ENCODE assay signal across 21 cellular contexts in the genomic region with DNA sequence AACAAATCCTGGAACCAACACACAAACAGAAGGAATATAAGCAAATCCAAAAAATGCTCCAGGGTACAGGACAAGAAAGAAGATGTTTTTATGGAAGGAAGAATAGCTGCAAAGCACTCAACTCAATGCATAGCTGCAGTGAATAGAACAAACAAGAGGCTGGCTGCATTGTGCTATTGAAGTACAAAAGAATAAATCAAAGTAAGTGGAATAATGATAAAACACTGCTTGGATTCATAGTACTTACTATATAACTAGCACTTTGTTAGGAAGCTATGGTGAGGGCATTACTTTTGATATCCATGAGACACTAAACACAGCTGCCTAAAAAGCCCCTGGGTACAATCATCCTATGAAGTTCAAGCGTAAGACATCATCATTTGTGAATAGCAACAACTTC.
"Had no signal": no experiment of that assay in that cellular context is flagged by ENCODE, and none has a peak within 500 bp of the region (broad histone marks: within the 10 kb centered on the region; RNA-seq: fewer than 3 reads in every experiment).

No MANE protein-coding gene starts in this region.

- H3K36me3 Mint-ChIP-seq: activated CD4-positive, alpha-beta memory T cell treated with anti-CD3 and anti-CD28 coated beads for 36 hours; activated naive CD4-positive, alpha-beta T cell treated with anti-CD3 and anti-CD28 coated beads, Interleukin-2, amount 10 ng/mL, durations not matched to agents 7 days and 5 days; natural killer cell treated with Interleukin-12 subunit alpha and Interleukin-12 subunit beta and Interleukin-15 and Interleukin-18, amount 100 ng/mL, for 72 hours had no signal

- DNase-seq: activated B cell treated with CpG ODN at 0.5 μM for 24 hours; activated CD4-positive, alpha-beta memory T cell treated with anti-CD3 and anti-CD28 coated beads for 36 hours; activated CD4-positive, alpha-beta T cell treated with anti-CD3 and anti-CD28 coated beads for 48 hours; activated effector memory CD4-positive, alpha-beta T cell treated with anti-CD3 and anti-CD28 coated beads, Interleukin-2, amount 50 U/mL, for 16 hours; activated naive CD4-positive, alpha-beta T cell treated with anti-CD3 and anti-CD28 coated beads, Interleukin-2, amount 10 ng/mL, durations not matched to agents 7 days and 5 days; activated T-cell treated with anti-CD3 and anti-CD28 coated beads, Interleukin-2, amount 50 U/mL, for 72 hours; amygdala; cortex of kidney; foreskin fibroblast; glutamatergic neuron; kidney glomerular epithelial cell; left ventricle myocardium inferior; midbrain; stimulated activated CD4-positive, alpha-beta T cell treated with anti-CD3 and anti-CD28 coated beads, Interleukin-4, amount 100 ng/mL, for 24 hours; stimulated activated naive CD4-positive, alpha-beta T cell treated with Interleukin-2 at 50 U/mL for 16 hours; T1000; tibial artery had no signal

- H2AFZ ChIP-seq: hepatocyte had no signal

- H3K27ac ChIP-seq: hepatocyte, left ventricle myocardium inferior, prostate gland, tibial artery had no signal

- H3K9me3 Mint-ChIP-seq: T-helper 1 cell treated with Interleukin-12 subunit alpha and Interleukin-12 subunit beta and Interleukin-4 antibody, amounts not matched to agents 30 μg/mL and 1 μg/mL, for 36 hours had no signal

- H3K9me3 ChIP-seq: left ventricle myocardium inferior, prostate gland, tibial artery had no signal

- H3K36me3 ChIP-seq: left ventricle myocardium inferior, prostate gland, tibial artery had no signal

- H3K27me3 Mint-ChIP-seq: activated B cell treated with CpG ODN at 0.5 μM for 24 hours; activated CD4-positive, alpha-beta memory T cell treated with anti-CD3 and anti-CD28 coated beads for 36 hours; activated naive CD4-positive, alpha-beta T cell treated with anti-CD3 and anti-CD28 coated beads, Interleukin-2, amount 10 ng/mL, durations not matched to agents 7 days and 5 days; natural killer cell treated with Interleukin-12 subunit alpha and Interleukin-12 subunit beta and Interleukin-15 and Interleukin-18, amount 100 ng/mL, for 72 hours had no signal

- ATAC-seq: activated T-cell treated with anti-CD3 and anti-CD28 coated beads, Interleukin-2, amount 50 U/mL, for 72 hours; natural killer cell treated with Interleukin-12 subunit alpha and Interleukin-12 subunit beta and Interleukin-15 and Interleukin-18, amount 100 ng/mL, for 72 hours had no signal

- H3K4me1 Mint-ChIP-seq: activated naive CD4-positive, alpha-beta T cell treated with anti-CD3 and anti-CD28 coated beads, Interleukin-2, amount 10 ng/mL, durations not matched to agents 7 days and 5 days had no signal

- H3K79me2 ChIP-seq: hepatocyte had no signal

- H3K27ac Mint-ChIP-seq: activated B cell treated with CpG ODN at 0.5 μM for 24 hours; activated CD4-positive, alpha-beta memory T cell treated with anti-CD3 and anti-CD28 coated beads for 36 hours; activated naive CD4-positive, alpha-beta T cell treated with anti-CD3 and anti-CD28 coated beads, Interleukin-2, amount 10 ng/mL, durations not matched to agents 7 days and 5 days; activated T-cell treated with anti-CD3 and anti-CD28 coated beads, Interleukin-2, amount 50 U/mL, for 72 hours; natural killer cell treated with Interleukin-12 subunit alpha and Interleukin-12 subunit beta and Interleukin-15 and Interleukin-18, amount 100 ng/mL, for 72 hours; T-helper 1 cell treated with Interleukin-12 subunit alpha and Interleukin-12 subunit beta and Interleukin-4 antibody, amounts not matched to agents 30 μg/mL and 1 μg/mL, for 36 hours had no signal

- H3K4me3 ChIP-seq: hepatocyte, left ventricle myocardium inferior, prostate gland, tibial artery had no signal

- H3K4me2 ChIP-seq: hepatocyte had no signal

- H3K27me3 ChIP-seq: hepatocyte, tibial artery had no signal

- H3K4me3 Mint-ChIP-seq: activated B cell treated with CpG ODN at 0.5 μM for 24 hours; activated CD4-positive, alpha-beta memory T cell treated with anti-CD3 and anti-CD28 coated beads for 36 hours; activated naive CD4-positive, alpha-beta T cell treated with anti-CD3 and anti-CD28 coated beads, Interleukin-2, amount 10 ng/mL, durations not matched to agents 7 days and 5 days; activated T-cell treated with anti-CD3 and anti-CD28 coated beads, Interleukin-2, amount 50 U/mL, for 72 hours; natural killer cell treated with Interleukin-12 subunit alpha and Interleukin-12 subunit beta and Interleukin-15 and Interleukin-18, amount 100 ng/mL, for 72 hours; T-helper 1 cell treated with Interleukin-12 subunit alpha and Interleukin-12 subunit beta and Interleukin-4 antibody, amounts not matched to agents 30 μg/mL and 1 μg/mL, for 36 hours had no signal

- H3K4me1 ChIP-seq: left ventricle myocardium inferior, prostate gland, tibial artery had no signal
